Comparison of ENCODE assay signal across 1 cellular context in genomic region chr20:48682529-48683385, GRCh38.
A peak's percentile ranks its signal among the peaks of the same experiment; 100 is the strongest.
TF ChIP-seq lines count a peak whose summit lies in the region.

No MANE protein-coding gene starts in this region.

TF ChIP-seq in HepG2, 621 proteins besides CTCF, POLR2A, EP300 and RAD21 (continued from another document and continues in another):
- TF ChIP-seq ZNF350 (CRISPR knock-in tag; IDR thresholded peaks at IDR 0.05; ENCODE audit: borderline replicate concordance, low read depth), result peak; percentile 14; the same call in 1 of the 2 replicates
- TF ChIP-seq, protein P1, sequence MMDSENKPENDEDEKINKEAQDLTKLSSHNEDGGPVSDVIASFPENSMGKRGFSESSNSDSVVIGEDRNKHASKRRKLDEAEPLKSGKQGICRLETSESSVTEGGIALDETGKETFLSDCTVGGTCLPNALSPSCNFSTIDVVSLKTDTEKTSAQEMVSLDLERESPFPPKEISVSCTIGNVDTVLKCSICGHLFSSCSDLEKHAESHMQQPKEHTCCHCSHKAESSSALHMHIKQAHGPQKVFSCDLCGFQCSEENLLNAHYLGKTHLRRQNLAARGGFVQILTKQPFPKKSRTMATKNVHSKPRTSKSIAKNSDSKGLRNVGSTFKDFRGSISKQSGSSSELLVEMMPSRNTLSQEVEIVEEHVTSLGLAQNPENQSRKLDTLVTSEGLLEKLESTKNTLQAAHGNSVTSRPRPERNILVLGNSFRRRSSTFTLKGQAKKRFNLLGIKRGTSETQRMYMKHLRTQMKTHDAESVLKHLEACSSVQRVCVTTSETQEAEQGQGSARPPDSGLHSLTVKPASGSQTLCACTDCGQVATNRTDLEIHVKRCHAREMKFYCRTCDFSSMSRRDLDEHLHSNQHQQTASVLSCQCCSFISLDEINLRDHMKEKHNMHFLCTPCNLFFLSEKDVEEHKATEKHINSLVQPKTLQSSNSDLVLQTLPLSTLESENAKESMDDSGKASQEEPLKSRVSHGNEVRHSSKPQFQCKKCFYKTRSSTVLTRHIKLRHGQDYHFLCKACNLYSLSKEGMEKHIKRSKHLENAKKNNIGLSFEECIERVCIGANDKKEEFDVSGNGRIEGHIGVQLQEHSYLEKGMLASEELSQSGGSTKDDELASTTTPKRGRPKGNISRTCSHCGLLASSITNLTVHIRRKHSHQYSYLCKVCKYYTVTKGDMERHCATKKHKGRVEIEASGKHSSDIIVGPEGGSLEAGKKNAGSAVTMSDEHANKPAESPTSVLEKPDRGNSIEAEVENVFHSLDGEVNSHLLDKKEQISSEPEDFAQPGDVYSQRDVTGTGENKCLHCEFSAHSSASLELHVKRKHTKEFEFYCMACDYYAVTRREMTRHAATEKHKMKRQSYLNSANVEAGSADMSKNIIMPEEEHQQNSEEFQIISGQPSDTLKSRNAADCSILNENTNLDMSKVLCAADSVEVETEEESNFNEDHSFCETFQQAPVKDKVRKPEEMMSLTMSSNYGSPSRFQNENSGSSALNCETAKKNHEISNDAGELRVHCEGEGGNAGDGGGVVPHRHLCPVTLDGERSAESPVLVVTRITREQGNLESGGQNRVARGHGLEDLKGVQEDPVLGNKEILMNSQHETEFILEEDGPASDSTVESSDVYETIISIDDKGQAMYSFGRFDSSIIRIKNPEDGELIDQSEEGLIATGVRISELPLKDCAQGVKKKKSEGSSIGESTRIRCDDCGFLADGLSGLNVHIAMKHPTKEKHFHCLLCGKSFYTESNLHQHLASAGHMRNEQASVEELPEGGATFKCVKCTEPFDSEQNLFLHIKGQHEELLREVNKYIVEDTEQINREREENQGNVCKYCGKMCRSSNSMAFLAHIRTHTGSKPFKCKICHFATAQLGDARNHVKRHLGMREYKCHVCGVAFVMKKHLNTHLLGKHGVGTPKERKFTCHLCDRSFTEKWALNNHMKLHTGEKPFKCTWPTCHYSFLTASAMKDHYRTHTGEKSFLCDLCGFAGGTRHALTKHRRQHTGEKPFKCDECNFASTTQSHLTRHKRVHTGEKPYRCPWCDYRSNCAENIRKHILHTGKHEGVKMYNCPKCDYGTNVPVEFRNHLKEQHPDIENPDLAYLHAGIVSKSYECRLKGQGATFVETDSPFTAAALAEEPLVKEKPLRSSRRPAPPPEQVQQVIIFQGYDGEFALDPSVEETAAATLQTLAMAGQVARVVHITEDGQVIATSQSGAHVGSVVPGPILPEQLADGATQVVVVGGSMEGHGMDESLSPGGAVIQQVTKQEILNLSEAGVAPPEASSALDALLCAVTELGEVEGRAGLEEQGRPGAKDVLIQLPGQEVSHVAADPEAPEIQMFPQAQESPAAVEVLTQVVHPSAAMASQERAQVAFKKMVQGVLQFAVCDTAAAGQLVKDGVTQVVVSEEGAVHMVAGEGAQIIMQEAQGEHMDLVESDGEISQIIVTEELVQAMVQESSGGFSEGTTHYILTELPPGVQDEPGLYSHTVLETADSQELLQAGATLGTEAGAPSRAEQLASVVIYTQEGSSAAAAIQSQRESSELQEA (CRISPR knock-in tag; IDR thresholded peaks at IDR 0.05; ENCODE audit: not compliant biosample characterization), result peak; percentile 25
- TF ChIP-seq YEATS4 (CRISPR knock-in tag; IDR thresholded peaks at IDR 0.05; ENCODE audit: borderline replicate concordance), result no peak
- TF ChIP-seq DMAP1 (CRISPR knock-in tag; IDR thresholded peaks at IDR 0.05), result no peak
- no peak for TF ChIP-seq ZNF589 (CRISPR knock-in tag; conservative IDR thresholded peaks at IDR 0.05)
- no peak for TF ChIP-seq ZNF570 (CRISPR knock-in tag; IDR thresholded peaks at IDR 0.05; ENCODE audit: borderline replicate concordance)
- no peak for TF ChIP-seq ZNF83 (CRISPR knock-in tag; IDR thresholded peaks at IDR 0.05; ENCODE audit: borderline replicate concordance)
- no peak for TF ChIP-seq KMT2B (CRISPR knock-in tag; IDR thresholded peaks at IDR 0.05)
- TF ChIP-seq SP140L (CRISPR knock-in tag; IDR thresholded peaks at IDR 0.05; ENCODE audit: borderline replicate concordance), result no peak
- TF ChIP-seq ZNF598 (CRISPR knock-in tag; IDR thresholded peaks at IDR 0.05; ENCODE audit: borderline replicate concordance), result 0 out of 2 replicates have a peak, but pooled peaks have one; percentile 32
- TF ChIP-seq ZNF18 (CRISPR knock-in tag; IDR thresholded peaks at IDR 0.05; ENCODE audit: insufficient replicate concordance), result no peak
- TF ChIP-seq, protein P2, sequence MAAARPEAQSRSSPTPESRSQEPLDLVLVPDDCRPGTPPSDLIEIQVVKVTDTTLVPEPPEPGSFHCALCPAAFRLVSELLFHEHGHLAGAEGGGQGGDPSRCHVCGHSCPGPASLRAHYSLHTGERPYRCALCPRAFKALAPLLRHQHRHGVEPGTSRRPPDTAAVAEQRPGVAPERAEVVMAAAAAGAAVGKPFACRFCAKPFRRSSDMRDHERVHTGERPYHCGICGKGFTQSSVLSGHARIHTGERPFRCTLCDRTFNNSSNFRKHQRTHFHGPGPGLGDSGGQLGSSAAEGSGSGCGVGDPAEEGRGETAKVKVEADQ (CRISPR knock-in tag; IDR thresholded peaks at IDR 0.05; ENCODE audit: borderline replicate concordance), result no peak
- no peak for TF ChIP-seq FOXO1 (CRISPR knock-in tag; IDR thresholded peaks at IDR 0.05)
- TF ChIP-seq ZNF614 (CRISPR knock-in tag; IDR thresholded peaks at IDR 0.05; ENCODE audit: borderline replicate concordance), result no peak
- TF ChIP-seq CENPBD1 (CRISPR knock-in tag; IDR thresholded peaks at IDR 0.05; ENCODE audit: borderline replicate concordance, low read depth), result no peak
- TF ChIP-seq ARNT2 (CRISPR knock-in tag; IDR thresholded peaks at IDR 0.05; ENCODE audit: low read depth), result no peak
- no peak for TF ChIP-seq HES4 (CRISPR knock-in tag; IDR thresholded peaks at IDR 0.05; ENCODE audit: borderline replicate concordance)
- 0 out of 2 replicates have a peak, but pooled peaks have one; percentile 18 for TF ChIP-seq ZSCAN29 (CRISPR knock-in tag; conservative IDR thresholded peaks at IDR 0.05)
- no peak for TF ChIP-seq RFX5 (IDR thresholded peaks at IDR 0.05; ENCODE audit: low read depth, low read length)
- TF ChIP-seq NFKBIZ (CRISPR knock-in tag; IDR thresholded peaks at IDR 0.05), result no peak
- TF ChIP-seq FOSL2 (CRISPR knock-in tag; IDR thresholded peaks at IDR 0.05), result no peak
- no peak for TF ChIP-seq KLF16 (CRISPR knock-in tag; IDR thresholded peaks at IDR 0.05)
- TF ChIP-seq ZNF782 (CRISPR knock-in tag; IDR thresholded peaks at IDR 0.05; ENCODE audit: borderline replicate concordance), result 0 out of 2 replicates have a peak, but pooled peaks have one; percentile 58
- no peak for TF ChIP-seq CHCHD3 (CRISPR knock-in tag; IDR thresholded peaks at IDR 0.05)
- no peak for TF ChIP-seq ZNF543 (CRISPR knock-in tag; IDR thresholded peaks at IDR 0.05)
- no peak for TF ChIP-seq NFKB2 (CRISPR knock-in tag; IDR thresholded peaks at IDR 0.05; ENCODE audit: borderline replicate concordance)
- peak; percentile 69; the same call in 1 of the 2 replicates for TF ChIP-seq ZNF274 (CRISPR knock-in tag; IDR thresholded peaks at IDR 0.05)
- TF ChIP-seq RXRB (CRISPR knock-in tag; IDR thresholded peaks at IDR 0.05; ENCODE audit: borderline replicate concordance), result no peak
- TF ChIP-seq, protein P3, sequence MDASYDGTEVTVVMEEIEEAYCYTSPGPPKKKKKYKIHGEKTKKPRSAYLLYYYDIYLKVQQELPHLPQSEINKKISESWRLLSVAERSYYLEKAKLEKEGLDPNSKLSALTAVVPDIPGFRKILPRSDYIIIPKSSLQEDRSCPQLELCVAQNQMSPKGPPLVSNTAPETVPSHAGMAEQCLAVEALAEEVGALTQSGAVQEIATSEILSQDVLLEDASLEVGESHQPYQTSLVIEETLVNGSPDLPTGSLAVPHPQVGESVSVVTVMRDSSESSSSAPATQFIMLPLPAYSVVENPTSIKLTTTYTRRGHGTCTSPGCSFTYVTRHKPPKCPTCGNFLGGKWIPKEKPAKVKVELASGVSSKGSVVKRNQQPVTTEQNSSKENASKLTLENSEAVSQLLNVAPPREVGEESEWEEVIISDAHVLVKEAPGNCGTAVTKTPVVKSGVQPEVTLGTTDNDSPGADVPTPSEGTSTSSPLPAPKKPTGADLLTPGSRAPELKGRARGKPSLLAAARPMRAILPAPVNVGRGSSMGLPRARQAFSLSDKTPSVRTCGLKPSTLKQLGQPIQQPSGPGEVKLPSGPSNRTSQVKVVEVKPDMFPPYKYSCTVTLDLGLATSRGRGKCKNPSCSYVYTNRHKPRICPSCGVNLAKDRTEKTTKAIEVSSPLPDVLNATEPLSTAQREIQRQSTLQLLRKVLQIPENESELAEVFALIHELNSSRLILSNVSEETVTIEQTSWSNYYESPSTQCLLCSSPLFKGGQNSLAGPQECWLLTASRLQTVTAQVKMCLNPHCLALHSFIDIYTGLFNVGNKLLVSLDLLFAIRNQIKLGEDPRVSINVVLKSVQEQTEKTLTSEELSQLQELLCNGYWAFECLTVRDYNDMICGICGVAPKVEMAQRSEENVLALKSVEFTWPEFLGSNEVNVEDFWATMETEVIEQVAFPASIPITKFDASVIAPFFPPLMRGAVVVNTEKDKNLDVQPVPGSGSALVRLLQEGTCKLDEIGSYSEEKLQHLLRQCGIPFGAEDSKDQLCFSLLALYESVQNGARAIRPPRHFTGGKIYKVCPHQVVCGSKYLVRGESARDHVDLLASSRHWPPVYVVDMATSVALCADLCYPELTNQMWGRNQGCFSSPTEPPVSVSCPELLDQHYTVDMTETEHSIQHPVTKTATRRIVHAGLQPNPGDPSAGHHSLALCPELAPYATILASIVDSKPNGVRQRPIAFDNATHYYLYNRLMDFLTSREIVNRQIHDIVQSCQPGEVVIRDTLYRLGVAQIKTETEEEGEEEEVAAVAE (CRISPR knock-in tag; IDR thresholded peaks at IDR 0.05; ENCODE audit: borderline replicate concordance), result no peak
- TF ChIP-seq ATAD3A (CRISPR knock-in tag; IDR thresholded peaks at IDR 0.05), result no peak
- TF ChIP-seq ZNF839 (CRISPR knock-in tag; IDR thresholded peaks at IDR 0.05; ENCODE audit: borderline replicate concordance), result 0 out of 2 replicates have a peak, but pooled peaks have one; percentile 47
- TF ChIP-seq ZNF891 (CRISPR knock-in tag; IDR thresholded peaks at IDR 0.05), result no peak
- TF ChIP-seq GABPA (IDR thresholded peaks at IDR 0.05; ENCODE audit: low read depth, low read length), result no peak
- no peak for TF ChIP-seq GABPA (CRISPR knock-in tag; IDR thresholded peaks at IDR 0.05; ENCODE audit: low read depth)
- TF ChIP-seq TOPORS (CRISPR knock-in tag; IDR thresholded peaks at IDR 0.05), result no peak
- peak; percentile 59 for TF ChIP-seq SP5 (CRISPR knock-in tag; IDR thresholded peaks at IDR 0.05; ENCODE audit: borderline replicate concordance, low read depth)
- TF ChIP-seq ZNF362 (CRISPR knock-in tag; IDR thresholded peaks at IDR 0.05; ENCODE audit: borderline replicate concordance), result no peak
- TF ChIP-seq ZFP41 (CRISPR knock-in tag; IDR thresholded peaks at IDR 0.05; ENCODE audit: borderline replicate concordance), result no peak
- no peak for TF ChIP-seq PITX1 (CRISPR knock-in tag; IDR thresholded peaks at IDR 0.05)
- no peak for TF ChIP-seq PCBP2 (optimal IDR thresholded peaks at IDR 0.05; ENCODE audit: low read depth, low read length, poor library complexity, severe bottlenecking)
- no peak for TF ChIP-seq MAX (IDR thresholded peaks at IDR 0.05)
- no peak for TF ChIP-seq ZNF792 (CRISPR knock-in tag; IDR thresholded peaks at IDR 0.05)
- TF ChIP-seq CBFB (CRISPR knock-in tag; IDR thresholded peaks at IDR 0.05), result no peak
- TF ChIP-seq, protein P4, sequence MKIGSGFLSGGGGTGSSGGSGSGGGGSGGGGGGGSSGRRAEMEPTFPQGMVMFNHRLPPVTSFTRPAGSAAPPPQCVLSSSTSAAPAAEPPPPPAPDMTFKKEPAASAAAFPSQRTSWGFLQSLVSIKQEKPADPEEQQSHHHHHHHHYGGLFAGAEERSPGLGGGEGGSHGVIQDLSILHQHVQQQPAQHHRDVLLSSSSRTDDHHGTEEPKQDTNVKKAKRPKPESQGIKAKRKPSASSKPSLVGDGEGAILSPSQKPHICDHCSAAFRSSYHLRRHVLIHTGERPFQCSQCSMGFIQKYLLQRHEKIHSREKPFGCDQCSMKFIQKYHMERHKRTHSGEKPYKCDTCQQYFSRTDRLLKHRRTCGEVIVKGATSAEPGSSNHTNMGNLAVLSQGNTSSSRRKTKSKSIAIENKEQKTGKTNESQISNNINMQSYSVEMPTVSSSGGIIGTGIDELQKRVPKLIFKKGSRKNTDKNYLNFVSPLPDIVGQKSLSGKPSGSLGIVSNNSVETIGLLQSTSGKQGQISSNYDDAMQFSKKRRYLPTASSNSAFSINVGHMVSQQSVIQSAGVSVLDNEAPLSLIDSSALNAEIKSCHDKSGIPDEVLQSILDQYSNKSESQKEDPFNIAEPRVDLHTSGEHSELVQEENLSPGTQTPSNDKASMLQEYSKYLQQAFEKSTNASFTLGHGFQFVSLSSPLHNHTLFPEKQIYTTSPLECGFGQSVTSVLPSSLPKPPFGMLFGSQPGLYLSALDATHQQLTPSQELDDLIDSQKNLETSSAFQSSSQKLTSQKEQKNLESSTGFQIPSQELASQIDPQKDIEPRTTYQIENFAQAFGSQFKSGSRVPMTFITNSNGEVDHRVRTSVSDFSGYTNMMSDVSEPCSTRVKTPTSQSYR (CRISPR knock-in tag; IDR thresholded peaks at IDR 0.05; ENCODE audit: borderline replicate concordance), result peak; percentile 30; the same call in 1 of the 2 replicates
- TF ChIP-seq ZNF263 (CRISPR knock-in tag; IDR thresholded peaks at IDR 0.05), result peak; percentile 28; the same call in 1 of the 2 replicates
- no peak for TF ChIP-seq MTF1 (CRISPR knock-in tag; IDR thresholded peaks at IDR 0.05)
